Comparison of ENCODE assay signal across 20 cellular contexts in genomic region chr2:43421194-43421593, GRCh38.
"Had no signal": no experiment of that assay in that cellular context is flagged by ENCODE, and none has a peak within 500 bp of the region (broad histone marks: within the 10 kb centered on the region; RNA-seq: fewer than 3 reads in every experiment).

No MANE protein-coding gene starts in this region.

- FAIRE-seq: endometrium, islet of Langerhans, TTC549 had no signal

- H3K27ac Mint-ChIP-seq: activated naive CD4-positive, alpha-beta T cell treated with anti-CD3 and anti-CD28 coated beads, Interleukin-2, amount 50 U/mL, for 72 hours; T-helper 17 cell had no signal

- H2AFZ ChIP-seq: parathyroid adenoma had no signal

- H3K27ac ChIP-seq: parathyroid adenoma, stomach had no signal

- H3K9me2 ChIP-seq: SK-N-SH had no signal

- H3K9me3 ChIP-seq: SK-N-SH, stomach, tibial nerve had no signal

- H3K27me3 ChIP-seq: stomach, tibial nerve had no signal

- H3K4me3 Mint-ChIP-seq: brain, T-helper 17 cell had no signal

- H3K27me3 Mint-ChIP-seq: brain, T-helper 17 cell had no signal

- DNase-seq: activated effector memory CD4-positive, alpha-beta T cell treated with anti-CD3 and anti-CD28 coated beads, Interleukin-2, amount 50 U/mL, for 16 hours; activated T-cell treated with anti-CD3 and anti-CD28 coated beads, Interleukin-2, amount 50 U/mL, for 1 hour; amygdala; foreskin melanocyte; head of caudate nucleus; left ventricle myocardium superior; mesendoderm; retina; SK-N-SH; stimulated activated CD4-positive, alpha-beta T cell treated with anti-CD3 and anti-CD28 coated beads, Interleukin-4, amount 100 ng/mL, for 4 hours; stomach; T-helper 17 cell had no signal

- H3K79me2 ChIP-seq: parathyroid adenoma had no signal

- H3K4me2 ChIP-seq: SK-N-SH had no signal

- H3K36me3 ChIP-seq: stomach, tibial nerve had no signal

- H3K9ac ChIP-seq: parathyroid adenoma, SK-N-SH had no signal

- H3K4me3 ChIP-seq: stomach, tibial nerve had no signal

- H3K9me3 Mint-ChIP-seq: activated naive CD4-positive, alpha-beta T cell treated with anti-CD3 and anti-CD28 coated beads, Interleukin-2, amount 50 U/mL, for 72 hours; brain had no signal

- ATAC-seq: activated CD4-positive, CD25-positive, alpha-beta regulatory T cell treated with anti-CD3 and anti-CD28 coated beads, Interleukin-2, amount 50 U/mL, for 24 hours; activated naive CD4-positive, alpha-beta T cell treated with anti-CD3 and anti-CD28 coated beads, Interleukin-2, amount 50 U/mL, for 72 hours; left ventricle myocardium superior; T-helper 17 cell had no signal
